ENCODE assay signal across 9 cellular contexts in genomic region chr1:41639332-41639936, GRCh38.
DNase-seq lines count a peak whose midpoint lies in the region; ATAC-seq and TF ChIP-seq lines count a peak whose summit lies in the region.
"Had no signal": no experiment of that assay in that cellular context is flagged by ENCODE, and none has a peak within 500 bp of the region (broad histone marks: within the 10 kb centered on the region; RNA-seq: fewer than 3 reads in every experiment).

No MANE protein-coding gene starts in this region.

- H3K36me3 ChIP-seq in CD4-positive, CD25-positive, alpha-beta regulatory T cell (ENCODE audit: control insufficient read depth, insufficient read depth, low read length), result no peaks in the 10 kb centered on the region

- H3K27me3 Mint-ChIP-seq in CD4-positive, CD25-positive, alpha-beta regulatory T cell, result no peaks in the 10 kb centered on the region
- H3K27me3 Mint-ChIP-seq: memory B cell had no signal

- H3K4me1 ChIP-seq in CD4-positive, CD25-positive, alpha-beta regulatory T cell (ENCODE audit: control insufficient read depth, insufficient read depth, low read length, poor library complexity, severe bottlenecking), result peaks cover 31% of the 10 kb centered on the region

- peak; percentile 22 to 28 for ATAC-seq in CD4-positive, CD25-positive, alpha-beta regulatory T cell (ENCODE audit: low read depth in 2 of 2)
- ATAC-seq in GM21515 (IDR thresholded peaks at IDR 0.05; ENCODE audit: unreplicated experiment) (no peak), HG02763 (IDR thresholded peaks at IDR 0.05; ENCODE audit: unreplicated experiment) (no peak)

- H3K27ac ChIP-seq in CD4-positive, CD25-positive, alpha-beta regulatory T cell (ENCODE audit: insufficient read depth, low read length, poor library complexity, severe bottlenecking), result no peak overlapping the region

- H3K9me3 Mint-ChIP-seq in CD4-positive, CD25-positive, alpha-beta regulatory T cell, result no peaks in the 10 kb centered on the region
- H3K9me3 Mint-ChIP-seq: memory B cell had no signal

- no peak for TF ChIP-seq CTCF in astrocyte of the spinal cord (IDR thresholded peaks at IDR 0.05; ENCODE audit: low read depth, low read length)

- H3K9me3 ChIP-seq in CD4-positive, CD25-positive, alpha-beta regulatory T cell (ENCODE audit: control insufficient read depth in 2 of 2, low read length in 2 of 2), result no peaks in the 10 kb centered on the region

- peak overlapping the region; percentile 19 for H3K4me3 ChIP-seq in CD4-positive, CD25-positive, alpha-beta regulatory T cell (ENCODE audit: low read depth, low read length)
- no peak overlapping the region for H3K4me3 ChIP-seq in astrocyte of the spinal cord (ENCODE audit: low read depth, low read length)

- H3K4me3 Mint-ChIP-seq in CD4-positive, CD25-positive, alpha-beta regulatory T cell, result peak overlapping the region in 1 of 4 donors; percentile 59

- H3K27me3 ChIP-seq in CD4-positive, CD25-positive, alpha-beta regulatory T cell (ENCODE audit: control insufficient read depth, insufficient read depth, low read length), result no peaks in the 10 kb centered on the region

- H3K4me1 Mint-ChIP-seq in CD4-positive, CD25-positive, alpha-beta regulatory T cell, result peaks cover 2 to 42% (median 23%) of the 10 kb centered on the region in 4 donors

- no peaks in the 10 kb centered on the region for H3K36me3 Mint-ChIP-seq in CD4-positive, CD25-positive, alpha-beta regulatory T cell
- H3K36me3 Mint-ChIP-seq: memory B cell had no signal

- H3K27ac Mint-ChIP-seq in CD4-positive, CD25-positive, alpha-beta regulatory T cell, result peak overlapping the region; percentile 22 to 83 (median 54)
- H3K27ac Mint-ChIP-seq: memory B cell had no signal

- peak in 1 of 3 donors; percentile 52 for DNase-seq in CD4-positive, CD25-positive, alpha-beta regulatory T cell
- peak; percentile 88 for DNase-seq in M059J (ENCODE audit: low read depth)
- peak; percentile 75 for DNase-seq in astrocyte of the spinal cord (ENCODE audit: low read depth, low spot score)
- peak in 43 of 56 donors; percentile 7 to 68 (median 37) for DNase-seq in nucleus accumbens (lab: John Stamatoyannopoulos, UW)
- no peak for DNase-seq in iPS-NIHi11 (ENCODE audit: low spot score)
- DNase-seq in DMS153 treated with DMSO at 0.1 percent for 48 hours (lab: John Stamatoyannopoulos, UW; ENCODE audit: unreplicated experiment), result no peak

- in situ Hi-C loops in astrocyte of the spinal cord (cut with HindIII; ENCODE audit: low sequenced_read_pairs), result no loop called here

Comparison
In these comparisons a context has a peak if more than half of its experiments do, and no peak if none do; other contexts are left out.
1. ATAC-seq: peak in CD4-positive, CD25-positive, alpha-beta regulatory T cell (2 of 2); none in GM21515 (single experiment) and HG02763 (single experiment).
2. DNase-seq: peak in M059J (single experiment), astrocyte of the spinal cord (single experiment) and nucleus accumbens (43 of 56); none in iPS-NIHi11 (single experiment) and DMS153 treated with DMSO at 0.1 percent for 48 hours (single experiment).